8 cellular contexts compared by ENCODE assay signal in genomic region chr9:97632992-97633858, GRCh38. TPM values are rescaled to one million over a fixed set of nuclear protein-coding genes. Genes with fewer than 3 reads are reported as not detected.
DNase-seq lines count a peak whose midpoint lies in the region; ATAC-seq and TF ChIP-seq lines count a peak whose summit lies in the region.

Gene NCBP1 (plus strand): TSS chr9:97633821. CDS start chr9:97633882, 61 bp downstream.
Gene TSTD2 (minus strand): TSS chr9:97633368. CDS start chr9:97627562, 5,806 bp downstream.

- H3K27me3 ChIP-seq in BE2C (no peaks in the 10 kb centered on the region), colonic mucosa (no peaks in the 10 kb centered on the region)

- peak; percentile 80 for ATAC-seq in HG03460 (IDR thresholded peaks at IDR 0.05; ENCODE audit: unreplicated experiment)
- ATAC-seq in left colon: peak; percentile 80

- peak within 1 kb of the TSS; percentile 94 to 97 for H3K9ac ChIP-seq in colonic mucosa (ENCODE audit: low read depth in 2 of 2, low read length in 2 of 2)

- H3K27ac ChIP-seq in colonic mucosa: peak within 1 kb of the TSS; percentile 94

- TF ChIP-seq CTCF in BE2C (IDR thresholded peaks at IDR 0.05; ENCODE audit: low read depth, low read length) (no peak), colonic mucosa (IDR thresholded peaks at IDR 0.05) (no peak)

- H3K36me3 ChIP-seq in BE2C (no peaks in the 10 kb centered on the region), colonic mucosa (no peaks in the 10 kb centered on the region)

- H3K4me1 ChIP-seq in BE2C: no peaks in the 10 kb centered on the region
- H3K4me1 ChIP-seq in colonic mucosa: peaks cover 27% of the 10 kb centered on the region

- intact Hi-C loops in colonic mucosa (cut with DNase I) (no loop called here), left colon (cut with DNase I, micrococcal nuclease) (no loop called here)

- H3K4me3 ChIP-seq in BE2C (ENCODE audit: low read depth, low read length) (peak within 1 kb of the TSS; percentile 75), colonic mucosa (peak within 1 kb of the TSS; percentile 91)

- DNase-seq in BE2C: peak; percentile 98
- peak; percentile 59 for DNase-seq in GM19240 (ENCODE audit: insufficient read length, low spot score)
- peak; percentile 94 to 97 for DNase-seq in NCI-H526 (lab: John Stamatoyannopoulos, UW)
- peak; percentile 97 for DNase-seq in activated CD4-positive, alpha-beta T cell treated with anti-CD3 and anti-CD28 coated beads for 48 hours
- DNase-seq in colonic mucosa: peak; percentile 97
- DNase-seq in left colon: peak; percentile 98
- peak; percentile 96 for DNase-seq in stimulated activated CD4-positive, alpha-beta T cell treated with anti-CD3 and anti-CD28 coated beads, Interleukin-1b, Interleukin-23, amount 100 ng/mL, for 48 hours

- H3K9me3 ChIP-seq in BE2C: no peaks in the 10 kb centered on the region
- no peaks in the 10 kb centered on the region for H3K9me3 ChIP-seq in colonic mucosa

RNA-seq across cellular contexts. Expression of gene NCBP1, which starts in this region (rescaled TPM):
- 49.7 TPM for polyA plus RNA-seq in BE2C (2012; ENCODE audit: insufficient read depth, insufficient read length, low read depth)
- total RNA-seq in colonic mucosa (10 to 100 TPM; 30.3 to 48.2 TPM), left colon (10 to 100 TPM; 29.0 to 34.0 TPM)

RNA-seq across cellular contexts. Expression of gene TSTD2, which starts in this region (rescaled TPM):
- 25.7 TPM for polyA plus RNA-seq in BE2C (2012; ENCODE audit: insufficient read depth, insufficient read length, low read depth)
- total RNA-seq in colonic mucosa: 10 to 100 TPM; 14.7 to 17.5 TPM
- 10 to 100 TPM; 12.6 to 22.4 TPM for total RNA-seq in left colon

Comparison
In these comparisons a context has a peak if more than half of its experiments do, and no peak if none do; other contexts are left out.
1. Peak in every context shown above with its lines: DNase-seq, ATAC-seq, H3K4me3 ChIP-seq and H3K27ac ChIP-seq.